In genomic region chr19:46068345-46069258, GRCh38 we compare ENCODE assay signal across 13 cellular contexts. TPM values are rescaled to one million over a fixed set of nuclear protein-coding genes. Genes with fewer than 3 reads are reported as not detected.
A peak's percentile ranks its signal among the peaks of the same experiment; 100 is the strongest.
DNase-seq lines count a peak whose midpoint lies in the region; ATAC-seq and TF ChIP-seq lines count a peak whose summit lies in the region.
"Had no signal": no experiment of that assay in that cellular context is flagged by ENCODE, and none has a peak within 500 bp of the region (broad histone marks: within the 10 kb centered on the region; RNA-seq: fewer than 3 reads in every experiment).

No MANE protein-coding gene starts in this region.

- peaks cover 5% of the 10 kb centered on the region for H3K4me1 Mint-ChIP-seq in osteocyte (ENCODE audit: unreplicated experiment)

- H3K4me1 ChIP-seq in adrenal gland (replicated peaks in 1 of 2) (peaks cover 9 to 15% of the 10 kb centered on the region in 2 donors), psoas muscle (no peaks in the 10 kb centered on the region)
- H3K4me1 ChIP-seq: uterus had no signal

- no peak overlapping the region for H3K4me3 Mint-ChIP-seq in osteocyte (ENCODE audit: unreplicated experiment)
- H3K4me3 Mint-ChIP-seq: activated T-cell treated with anti-CD3 and anti-CD28 coated beads, Interleukin-2, amount 50 U/mL, for 4 hours; T-helper 1 cell treated with Interleukin-12 subunit alpha and Interleukin-12 subunit beta and Interleukin-4 antibody, amounts not matched to agents 30 μg/mL and 1 μg/mL, for 36 hours had no signal

- ATAC-seq in GM19467 (IDR thresholded peaks at IDR 0.05; ENCODE audit: unreplicated experiment) (no peak), psoas muscle (no peak)
- ATAC-seq: activated T-cell treated with anti-CD3 and anti-CD28 coated beads, Interleukin-2, amount 50 U/mL, for 4 hours had no signal

- TF ChIP-seq POLR2A in adrenal gland (IDR thresholded peaks at IDR 0.05) = no peak

- H3K27ac ChIP-seq in adrenal gland (peak overlapping the region in 1 of 5 donors; percentile 48), psoas muscle (no peak overlapping the region)
- H3K27ac ChIP-seq: uterus had no signal

- 63 to 81% (median 72%) methylated on average over 12 of the region's 12 CpGs for WGBS in adrenal gland, 4 donors
- 66 to 70% (median 68%) methylated on average over 12 of the region's 12 CpGs for WGBS in psoas muscle, 3 donors

- no peak overlapping the region for H3K27ac Mint-ChIP-seq in osteocyte (ENCODE audit: unreplicated experiment)
- H3K27ac Mint-ChIP-seq: T-helper 1 cell treated with Interleukin-12 subunit alpha and Interleukin-12 subunit beta and Interleukin-4 antibody, amounts not matched to agents 30 μg/mL and 1 μg/mL, for 36 hours had no signal

- no peaks in the 10 kb centered on the region for H3K9me3 Mint-ChIP-seq in osteocyte (ENCODE audit: unreplicated experiment)
- H3K9me3 Mint-ChIP-seq: activated T-cell treated with anti-CD3 and anti-CD28 coated beads, Interleukin-2, amount 50 U/mL, for 4 hours; T-helper 1 cell treated with Interleukin-12 subunit alpha and Interleukin-12 subunit beta and Interleukin-4 antibody, amounts not matched to agents 30 μg/mL and 1 μg/mL, for 36 hours had no signal

- intact Hi-C loops in adrenal gland (cut with DNase I) (no loop called here), psoas muscle (cut with DNase I) (loop anchor here in 1 of 2 donors (10.0 kb wide), 1 partner anchor 186 kb away; no protein-coding TSS in a partner anchor)

- H3K27me3 Mint-ChIP-seq in osteocyte (ENCODE audit: unreplicated experiment) = peaks cover 84% of the 10 kb centered on the region

- H3K9me3 ChIP-seq in adrenal gland (replicated peaks in 1 of 3) (no peaks in the 10 kb centered on the region), psoas muscle (no peaks in the 10 kb centered on the region)
- H3K9me3 ChIP-seq: uterus had no signal

- DNase-seq in AG09309 (ENCODE audit: low read depth) (peak; percentile 77), LHCN-M2 (ENCODE audit: low read depth) (peak; percentile 87), adrenal gland (peak; percentile 26 to 63 (median 45)), iris pigment epithelial cell (ENCODE audit: low read depth) (peak; percentile 90), psoas muscle (no peak), NCI-H774 (lab: John Stamatoyannopoulos, UW) (no peak), osteocyte (ENCODE audit: extremely low spot score, unreplicated experiment) (no peak)
- DNase-seq: activated T-cell treated with anti-CD3 and anti-CD28 coated beads, Interleukin-2, amount 50 U/mL, for 4 hours; NCI-H187; uterus had no signal

- H3K36me3 ChIP-seq in adrenal gland (replicated peaks in 1 of 2) (no peaks in the 10 kb centered on the region), psoas muscle (ENCODE audit: insufficient read depth in 1 of 2, low read depth in 1 of 2) (no peaks in the 10 kb centered on the region)
- H3K36me3 ChIP-seq: uterus had no signal

- H3K4me3 ChIP-seq in AG09309 (ENCODE audit: control insufficient read depth, low read depth, low read length) = no peak overlapping the region
- no peak overlapping the region for H3K4me3 ChIP-seq in adrenal gland
- H3K4me3 ChIP-seq in psoas muscle = no peak overlapping the region
- H3K4me3 ChIP-seq: uterus had no signal

- peaks cover 7% of the 10 kb centered on the region for H3K27me3 ChIP-seq in adrenal gland
- H3K27me3 ChIP-seq in psoas muscle (ENCODE audit: insufficient read depth in 3 of 3, low read length in 2 of 3) = peaks cover 2 to 56% (median 4%) of the 10 kb centered on the region in 3 donors
- H3K27me3 ChIP-seq: uterus had no signal

- H3K36me3 Mint-ChIP-seq in osteocyte (ENCODE audit: unreplicated experiment) = no peaks in the 10 kb centered on the region

- TF ChIP-seq CTCF in AG09309 (IDR thresholded peaks at IDR 0.05; ENCODE audit: control insufficient read depth, insufficient read depth, low read depth, low read length, missing control alignments) (no peak), adrenal gland (IDR thresholded peaks at IDR 0.05) (no peak), psoas muscle (IDR thresholded peaks at IDR 0.05) (no peak), osteocyte (IDR thresholded peaks at IDR 0.05) (no peak)

RNA-seq across cellular contexts. Expression of gene IGFL4, which starts 27.8 kb away (rescaled TPM):
- not detected in 2 replicates for total RNA-seq in LHCN-M2 (2014; rRNA removed)
- polyA plus RNA-seq in LHCN-M2 (2012) = not detected
- total RNA-seq in adrenal gland = under 1 TPM in 3 of 8 donors, not detected in 5; 0.11 to 0.44 (median 0.34) TPM
- 1 to 10 TPM in 1 of 3 donors, under 1 TPM in 2; 0.20 to 1.7 (median 0.24) TPM for polyA plus RNA-seq in adrenal gland
- not detected for total RNA-seq in psoas muscle
- polyA plus RNA-seq in psoas muscle = not detected
- not detected in 2 replicates for total RNA-seq in osteocyte
- total RNA-seq: activated T-cell treated with anti-CD3 and anti-CD28 coated beads, Interleukin-2, amount 50 U/mL, for 4 hours; uterus had no signal

RNA-seq across cellular contexts. Expression of gene PGLYRP1, which starts 45.7 kb away (rescaled TPM):
- not detected in 2 replicates for total RNA-seq in LHCN-M2 (2014; rRNA removed)
- polyA plus RNA-seq in LHCN-M2 (2012) = not detected
- total RNA-seq in adrenal gland = not detected
- polyA plus RNA-seq in adrenal gland = under 1 TPM in 1 of 3 donors, not detected in 2; 0.17 TPM
- under 1 TPM in 1 of 4 donors, not detected in 3; 0.76 TPM for total RNA-seq in psoas muscle
- under 1 TPM in 1 of 3 donors, not detected in 2; 0.08 TPM for polyA plus RNA-seq in psoas muscle
- not detected in 2 replicates for total RNA-seq in osteocyte
- total RNA-seq: activated T-cell treated with anti-CD3 and anti-CD28 coated beads, Interleukin-2, amount 50 U/mL, for 4 hours; mononuclear cell; uterus had no signal

RNA-seq across cellular contexts. Expression of gene IGFL3, which starts 55.9 kb away (rescaled TPM):
- total RNA-seq in LHCN-M2 (2014; rRNA removed) = 0.40 TPM in 1 of 2 replicates, not detected in the other
- not detected for polyA plus RNA-seq in LHCN-M2 (2012)
- not detected for total RNA-seq in adrenal gland
- polyA plus RNA-seq in adrenal gland = not detected
- not detected for total RNA-seq in psoas muscle
- not detected for polyA plus RNA-seq in psoas muscle
- total RNA-seq in osteocyte = not detected in 2 replicates
- total RNA-seq: activated T-cell treated with anti-CD3 and anti-CD28 coated beads, Interleukin-2, amount 50 U/mL, for 4 hours; mononuclear cell; uterus had no signal

Comparison
In these comparisons a context has a peak if more than half of its experiments do, and no peak if none do; other contexts are left out.
1. DNase-seq: peak in AG09309 (single experiment), LHCN-M2 (single experiment), adrenal gland (7 of 7) and iris pigment epithelial cell (single experiment); none in psoas muscle (0 of 2), NCI-H774 (single experiment) and osteocyte (single experiment).